In genomic region chr9:134206317-134207300, GRCh38 we compare ENCODE assay signal across 16 cellular contexts. TPM values are rescaled to one million over a fixed set of nuclear protein-coding genes. Genes with fewer than 3 reads are reported as not detected.
DNase-seq lines count a peak whose midpoint lies in the region; ATAC-seq, FAIRE-seq and TF ChIP-seq lines count a peak whose summit lies in the region.
"Had no signal": no experiment of that assay in that cellular context is flagged by ENCODE, and none has a peak within 500 bp of the region (broad histone marks: within the 10 kb centered on the region; RNA-seq: fewer than 3 reads in every experiment).

No MANE protein-coding gene starts in this region.

- POLR2A ChIA-PET in activated CD4-positive, alpha-beta memory T cell treated with anti-CD3 and anti-CD28 coated beads for 36 hours (lab: Charles Lee) = no interaction called here
- POLR2A ChIA-PET in activated CD4-positive, alpha-beta memory T cell treated with anti-CD3 and anti-CD28 coated beads, Interleukin-2, amount 10 ng/mL, durations not matched to agents 7 days and 5 days (lab: Charles Lee) = no interaction called here
- POLR2A ChIA-PET in K562 (lab: Yijun Ruan, JAX) = interaction anchor here (0.6 to 1.2 kb wide), 3 partner anchors 9 to 296 kb away, joined by 3 to 6 read pairs (median 4); no protein-coding TSS in a partner anchor

- no peaks in the 10 kb centered on the region for H3K9me1 ChIP-seq in K562 (ENCODE audit: control insufficient read depth, insufficient read depth, low read length)

- ATAC-seq in K562 (peak; percentile 56), GM19324 (IDR thresholded peaks at IDR 0.05; ENCODE audit: low FRiP score, unreplicated experiment) (no peak), GM19467 (IDR thresholded peaks at IDR 0.05; ENCODE audit: unreplicated experiment) (no peak), HG02970 (IDR thresholded peaks at IDR 0.05; ENCODE audit: low FRiP score, unreplicated experiment) (no peak)
- ATAC-seq: T-cell had no signal

- BruUV-seq in K562 (replicated peaks; lab: Mats Ljungman, UMichigan) = no TSS peak

- no peak for TF ChIP-seq CTCF in K562 (IDR thresholded peaks at IDR 0.05 in 2 of 3, conservative IDR thresholded peaks at IDR 0.05 in 1 of 3; ENCODE audit: insufficient read depth in 2 of 3, low read depth in 1 of 3, low read length in 3 of 3)
- TF ChIP-seq CTCF in nephron (IDR thresholded peaks at IDR 0.05; ENCODE audit: unreplicated experiment in 3 of 3) = no peak
- TF ChIP-seq CTCF in transverse colon (IDR thresholded peaks at IDR 0.05) = no peak

- DNase-seq in activated CD4-positive, alpha-beta memory T cell treated with anti-CD3 and anti-CD28 coated beads for 36 hours = peak; percentile 25
- no peak for DNase-seq in activated CD4-positive, alpha-beta memory T cell treated with anti-CD3 and anti-CD28 coated beads, Interleukin-2, amount 10 ng/mL, durations not matched to agents 7 days and 5 days
- DNase-seq in K562 (ENCODE audit: extremely low read depth in 1 of 4, low spot score in 3 of 4) (no peak), transverse colon (no peak)
- DNase-seq: activated CD4-positive, alpha-beta T cell treated with anti-CD3 and anti-CD28 coated beads, Interleukin-2, amount 50 U/mL, for 1 hour; activated naive CD4-positive, alpha-beta T cell treated with Interleukin-2 at 50 U/mL for 16 hours; stimulated activated CD4-positive, alpha-beta T cell treated with anti-CD3 and anti-CD28 coated beads, Interleukin-4, amount 100 ng/mL, for 4 hours; T-cell had no signal

- H3K9me3 Mint-ChIP-seq in activated CD4-positive, alpha-beta memory T cell treated with anti-CD3 and anti-CD28 coated beads for 36 hours = peaks cover 3% of the 10 kb centered on the region
- H3K9me3 Mint-ChIP-seq in activated CD4-positive, alpha-beta memory T cell treated with anti-CD3 and anti-CD28 coated beads, Interleukin-2, amount 10 ng/mL, durations not matched to agents 7 days and 5 days = no peaks in the 10 kb centered on the region
- peaks cover 22% of the 10 kb centered on the region for H3K9me3 Mint-ChIP-seq in nephron

- H3K36me3 Mint-ChIP-seq in activated CD4-positive, alpha-beta memory T cell treated with anti-CD3 and anti-CD28 coated beads for 36 hours = no peaks in the 10 kb centered on the region
- H3K36me3 Mint-ChIP-seq in activated CD4-positive, alpha-beta memory T cell treated with anti-CD3 and anti-CD28 coated beads, Interleukin-2, amount 10 ng/mL, durations not matched to agents 7 days and 5 days (ENCODE audit: low read depth) = no peaks in the 10 kb centered on the region
- peaks cover 4% of the 10 kb centered on the region for H3K36me3 Mint-ChIP-seq in nephron (ENCODE audit: low read depth)
- H3K36me3 Mint-ChIP-seq: T-cell had no signal

- intact Hi-C loops in activated CD4-positive, alpha-beta memory T cell treated with anti-CD3 and anti-CD28 coated beads for 36 hours (cut with micrococcal nuclease) = no loop called here
- intact Hi-C loops in K562 (cut with micrococcal nuclease) (no loop called here), transverse colon (cut with DNase I; ENCODE audit: low total_unique reads) (no loop called here)

- H3K27me3 Mint-ChIP-seq in activated CD4-positive, alpha-beta memory T cell treated with anti-CD3 and anti-CD28 coated beads for 36 hours = no peaks in the 10 kb centered on the region
- peaks cover 17% of the 10 kb centered on the region for H3K27me3 Mint-ChIP-seq in activated CD4-positive, alpha-beta memory T cell treated with anti-CD3 and anti-CD28 coated beads, Interleukin-2, amount 10 ng/mL, durations not matched to agents 7 days and 5 days
- H3K27me3 Mint-ChIP-seq in nephron (ENCODE audit: low read depth) = peaks cover 25% of the 10 kb centered on the region
- H3K27me3 Mint-ChIP-seq: T-cell had no signal

- peak; percentile 57; the same call in 1 of the 2 replicates for TF ChIP-seq POLR2A in K562 (conservative IDR thresholded peaks at IDR 0.05)
- no peak for TF ChIP-seq POLR2A in transverse colon (IDR thresholded peaks at IDR 0.05)

- no peak overlapping the region for H3K4me3 Mint-ChIP-seq in activated CD4-positive, alpha-beta memory T cell treated with anti-CD3 and anti-CD28 coated beads for 36 hours
- H3K4me3 Mint-ChIP-seq in activated CD4-positive, alpha-beta memory T cell treated with anti-CD3 and anti-CD28 coated beads, Interleukin-2, amount 10 ng/mL, durations not matched to agents 7 days and 5 days = no peak overlapping the region
- no peak overlapping the region for H3K4me3 Mint-ChIP-seq in nephron
- H3K4me3 Mint-ChIP-seq: T-cell had no signal

- in situ Hi-C loops in K562 (cut with MboI) = no loop called here
- in situ Hi-C loops in transverse colon (cut with MboI; ENCODE audit: low pct_ligation_motif_present in 1 of 4, low pct_unique_long_range_greater_than_20kb in 1 of 4, low sequenced_read_pairs in 3 of 4) = no loop called here

- 13% methylated on average over 19 of the region's 20 CpGs for WGBS in K562 (ENCODE audit: insufficient coverage, low coverage, missing lambda C conversion rate)
- WGBS in transverse colon (ENCODE audit: low coverage in 1 of 2), 2 donors = 78 to 100% methylated on average over 2 to 20 of the region's 20 CpGs

- H3K27ac Mint-ChIP-seq in activated CD4-positive, alpha-beta memory T cell treated with anti-CD3 and anti-CD28 coated beads for 36 hours = no peak overlapping the region
- H3K27ac Mint-ChIP-seq in activated CD4-positive, alpha-beta memory T cell treated with anti-CD3 and anti-CD28 coated beads, Interleukin-2, amount 10 ng/mL, durations not matched to agents 7 days and 5 days = no peak overlapping the region
- H3K27ac Mint-ChIP-seq in nephron = peak overlapping the region in 2 of 3 experiments; percentile 25 to 51
- H3K27ac Mint-ChIP-seq: T-cell had no signal

- no peak for FAIRE-seq in K562 (lab: Jason Lieb, UNC)
- FAIRE-seq: colon, D721Med, keratinocyte had no signal

- no peak overlapping the region for H3K4me2 ChIP-seq in K562 (ENCODE audit: insufficient read depth, low read length)

- H3K79me2 ChIP-seq in K562 (ENCODE audit: control insufficient read depth, insufficient read depth, low read length) = no peaks in the 10 kb centered on the region

- no peak overlapping the region for H2AFZ ChIP-seq in K562 (ENCODE audit: low read depth, low read length)

- no peak overlapping the region for H3K9ac ChIP-seq in K562 (ENCODE audit: insufficient read depth in 1 of 2, low read depth in 2 of 2, low read length in 2 of 2)

- no peaks in the 10 kb centered on the region for H4K20me1 ChIP-seq in K562 (replicated peaks; ENCODE audit: control insufficient read depth, insufficient read depth, low read length)

- no peak overlapping the region for H3K4me3 ChIP-seq in K562
- H3K4me3 ChIP-seq in transverse colon = no peak overlapping the region
- H3K4me3 ChIP-seq: thoracic aorta had no signal

- no peak for TF ChIP-seq RAD21 in K562 (CRISPR knock-in tag; conservative IDR thresholded peaks at IDR 0.05 in 1 of 2, IDR thresholded peaks at IDR 0.05 in 1 of 2)

- H3K9me3 ChIP-seq in K562 (replicated peaks; ENCODE audit: control insufficient read depth, insufficient read depth, low read depth, low read length) = no peaks in the 10 kb centered on the region
- no peaks in the 10 kb centered on the region for H3K9me3 ChIP-seq in transverse colon
- H3K9me3 ChIP-seq: thoracic aorta had no signal

- H3K27ac ChIP-seq in K562 (ENCODE audit: extremely low read depth, low read depth, low read length) = no peak overlapping the region
- H3K27ac ChIP-seq in transverse colon = peak overlapping the region in 3 of 4 donors; percentile 1 to 10 (median 4)
- H3K27ac ChIP-seq: thoracic aorta had no signal

- H3K4me1 ChIP-seq in K562 (replicated peaks in 1 of 2; ENCODE audit: control insufficient read depth in 2 of 2, insufficient read depth in 2 of 2, low read length in 2 of 2) (peaks cover 4 to 17% of the 10 kb centered on the region in 2 experiments; a peak in 2 of 5 replicates), transverse colon (peaks cover 0 to 9% (median 9%) of the 10 kb centered on the region in 4 donors)

- TF ChIP-seq EP300 in K562 (IDR thresholded peaks at IDR 0.05; ENCODE audit: low read length) = no peak
- no peak for TF ChIP-seq EP300 in transverse colon (IDR thresholded peaks at IDR 0.05; ENCODE audit: low read depth)

- H3K27me3 ChIP-seq in K562 (ENCODE audit: control insufficient read depth in 2 of 2, insufficient read depth in 2 of 2, low read length in 2 of 2) (peaks cover 6 to 43% of the 10 kb centered on the region in 2 experiments; a peak in 4 of 5 replicates), transverse colon (no peaks in the 10 kb centered on the region)

- H3K36me3 ChIP-seq in K562 (ENCODE audit: control insufficient read depth, insufficient read depth, low read length) (no peaks in the 10 kb centered on the region), transverse colon (no peaks in the 10 kb centered on the region)
- H3K36me3 ChIP-seq: thoracic aorta had no signal

- CTCF ChIA-PET in activated CD4-positive, alpha-beta memory T cell treated with anti-CD3 and anti-CD28 coated beads for 36 hours (lab: Charles Lee) = no interaction called here
- CTCF ChIA-PET in activated CD4-positive, alpha-beta memory T cell treated with anti-CD3 and anti-CD28 coated beads, Interleukin-2, amount 10 ng/mL, durations not matched to agents 7 days and 5 days (lab: Charles Lee) = no interaction called here
- CTCF ChIA-PET in K562 (lab: Yijun Ruan, JAX; ENCODE audit: low intra/inter-chr PET ratio) = no interaction called here

- no peaks in the 10 kb centered on the region for H3K4me1 Mint-ChIP-seq in activated CD4-positive, alpha-beta memory T cell treated with anti-CD3 and anti-CD28 coated beads for 36 hours (ENCODE audit: low read depth)
- no peaks in the 10 kb centered on the region for H3K4me1 Mint-ChIP-seq in activated CD4-positive, alpha-beta memory T cell treated with anti-CD3 and anti-CD28 coated beads, Interleukin-2, amount 10 ng/mL, durations not matched to agents 7 days and 5 days
- H3K4me1 Mint-ChIP-seq in nephron = peaks cover 31% of the 10 kb centered on the region
- H3K4me1 Mint-ChIP-seq: T-cell had no signal

RNA-seq across cellular contexts. Expression of gene RNU6ATAC, which starts 42.2 kb away (rescaled TPM):
- 10 to 100 TPM; 25.8 to 41.0 TPM for total RNA-seq in activated CD4-positive, alpha-beta memory T cell treated with anti-CD3 and anti-CD28 coated beads for 36 hours
- 10 to 100 TPM; 21.7 to 22.1 TPM for total RNA-seq in activated CD4-positive, alpha-beta memory T cell treated with anti-CD3 and anti-CD28 coated beads, Interleukin-2, amount 10 ng/mL, durations not matched to agents 7 days and 5 days
- not detected in 2 replicates for total RNA-seq in K562 (2011; cell fraction: chromatin; rRNA removed; ENCODE audit: low replicate concordance)
- under 0.01 TPM in 2 replicates for total RNA-seq in K562 (2011; cell fraction: nucleolus; rRNA removed)
- total RNA-seq in K562 (2011; cell fraction: nucleoplasm; rRNA removed) = under 0.01 TPM in 1 of 2 replicates, not detected in the other
- total RNA-seq in K562 (2014; rRNA removed) (not detected in 2 replicates), K562 (2014; rRNA removed; fragmentation: Illumina TruSeq; extraction: Trizol) (3,061 and 4,723 TPM in 2 replicates), K562 (2015; rRNA removed; fragmentation: Illumina TruSeq; extraction: Trizol) (352 and 491 TPM in 2 replicates), K562 (2021) (143 and 200 TPM in 2 replicates), transverse colon (not detected)
- polyA plus RNA-seq in K562 (2011; rRNA removed) (not detected in 2 replicates), K562 (2014; fragmentation: Illumina TruSeq; extraction: Trizol) (not detected in 2 replicates), K562 (2014; fragmentation: Nextera tagmentation; extraction: Ambion mirVana) (not detected), K562 (2014; rRNA removed) (not detected in 2 replicates)
- not detected in 2 replicates for polyA plus RNA-seq in K562 (2011; cell fraction: cytosol; rRNA removed)
- polyA plus RNA-seq in K562 (2011; cell fraction: nucleus; rRNA removed) = not detected in 2 replicates
- not detected in 2 replicates for polyA plus RNA-seq in K562 (2012)
- 1,988 and 3,166 TPM in 2 replicates for polyA minus RNA-seq in K562 (2011; rRNA and poly(A)+ RNA removed)
- 917 and 3,812 TPM in 2 replicates for polyA minus RNA-seq in K562 (2011; cell fraction: cytosol; rRNA and poly(A)+ RNA removed)
- under 0.01 TPM in 2 replicates for polyA minus RNA-seq in K562 (2011; cell fraction: nucleus; rRNA and poly(A)+ RNA removed)
- total RNA-seq: thoracic aorta had no signal
- polyA plus RNA-seq: keratinocyte had no signal

Comparison
In these comparisons a context has a peak if more than half of its experiments do, and no peak if none do; other contexts are left out.
1. H3K27ac Mint-ChIP-seq: peak in nephron (2 of 3); none in activated CD4-positive, alpha-beta memory T cell treated with anti-CD3 and anti-CD28 coated beads for 36 hours (single experiment) and activated CD4-positive, alpha-beta memory T cell treated with anti-CD3 and anti-CD28 coated beads, Interleukin-2, amount 10 ng/mL, durations not matched to agents 7 days and 5 days (single experiment).